In the genomic region with DNA sequence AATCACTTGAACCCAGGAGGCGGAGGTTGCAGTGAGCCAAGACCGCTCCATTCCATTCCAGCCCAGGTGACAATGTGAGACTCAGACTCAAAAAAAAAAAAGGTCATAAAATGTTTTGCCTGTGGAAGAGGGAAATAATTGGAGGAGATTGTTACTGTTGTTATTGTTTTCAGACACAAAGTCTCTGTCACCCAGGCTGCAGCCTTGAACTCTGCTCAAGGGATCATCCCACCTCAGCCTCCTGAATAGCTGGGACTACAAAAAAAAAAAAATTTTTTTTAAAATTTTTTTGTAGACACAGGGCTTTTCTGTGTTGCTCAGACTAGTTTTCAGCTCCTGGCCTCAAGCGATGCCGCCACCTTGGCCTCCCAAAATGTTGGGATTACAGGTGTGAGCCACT, we compare ENCODE assay signal across 9 cellular contexts.
"Had no signal": no experiment of that assay in that cellular context is flagged by ENCODE, and none has a peak within 500 bp of the region (broad histone marks: within the 10 kb centered on the region; RNA-seq: fewer than 3 reads in every experiment).

No MANE protein-coding gene starts in this region.

- H3K9me3 Mint-ChIP-seq: HFFc6 had no signal

- H3K4me2 ChIP-seq: GM23338 had no signal

- H3K27ac ChIP-seq: GM23248 had no signal

- H2AFZ ChIP-seq: GM23248, GM23338 had no signal

- H3K9ac ChIP-seq: GM23248 had no signal

- FAIRE-seq: H1 had no signal

- DNase-seq: GM23248, GOT3, H7, HCEC 1CT, HFFc6 had no signal

- H3K4me3 ChIP-seq: GM23248, GM23338, HAP-1 had no signal

- ATAC-seq: GM23338, HCT116 had no signal

- H3K4me3 Mint-ChIP-seq: GM23338, HFFc6 had no signal

- H3K9me3 ChIP-seq: HAP-1 had no signal

- H3K27ac Mint-ChIP-seq: GM23338, HFFc6 had no signal

- H3K36me3 ChIP-seq: HAP-1 had no signal
